ENCODE assay signal across 26 cellular contexts in genomic region chr4:95059630-95060029, GRCh38.
A peak's percentile ranks its signal among the peaks of the same experiment; 100 is the strongest.
DNase-seq lines count a peak whose midpoint lies in the region; ATAC-seq and TF ChIP-seq lines count a peak whose summit lies in the region.
"Had no signal": no experiment of that assay in that cellular context is flagged by ENCODE, and none has a peak within 500 bp of the region (broad histone marks: within the 10 kb centered on the region; RNA-seq: fewer than 3 reads in every experiment).

No MANE protein-coding gene starts in this region.

- H3K4me3 Mint-ChIP-seq in nephron: no peak overlapping the region
- no peak overlapping the region for H3K4me3 Mint-ChIP-seq in activated naive CD8-positive, alpha-beta T cell treated with anti-CD3 and anti-CD28 coated beads for 36 hours
- H3K4me3 Mint-ChIP-seq: activated naive CD4-positive, alpha-beta T cell treated with anti-CD3 and anti-CD28 coated beads, Interleukin-2, amount 50 U/mL, for 24 hours; CD14-positive monocyte; stimulated activated naive CD8-positive, alpha-beta T cell treated with anti-CD3 and anti-CD28 coated beads, Interleukin-15, amount 100 ng/mL, for 72 hours; type B pancreatic cell had no signal

- peaks cover 4% of the 10 kb centered on the region for H3K36me3 Mint-ChIP-seq in nephron (ENCODE audit: low read depth)
- H3K36me3 Mint-ChIP-seq in activated naive CD8-positive, alpha-beta T cell treated with anti-CD3 and anti-CD28 coated beads for 36 hours: no peaks in the 10 kb centered on the region
- H3K36me3 Mint-ChIP-seq: activated naive CD4-positive, alpha-beta T cell treated with anti-CD3 and anti-CD28 coated beads, Interleukin-2, amount 50 U/mL, for 24 hours; CD14-positive monocyte; IgD-negative memory B cell; type B pancreatic cell had no signal

- intact Hi-C loops in posterior vena cava (cut with DNase I): no loop called here

- peak; percentile 59 for DNase-seq in AG10803 (ENCODE audit: low read depth)
- peak; percentile 4 for DNase-seq in RPMI8226
- DNase-seq in choroid plexus epithelial cell (ENCODE audit: low read depth): peak; percentile 37
- no peak for DNase-seq in posterior vena cava (ENCODE audit: low spot score)
- DNase-seq in COR-L47 (lab: John Stamatoyannopoulos, UW): no peak
- DNase-seq in activated naive CD8-positive, alpha-beta T cell treated with anti-CD3 and anti-CD28 coated beads for 36 hours: no peak
- DNase-seq: activated CD4-positive, alpha-beta T cell treated with anti-CD3 and anti-CD28 coated beads, Interleukin-2, amount 50 U/mL, for 1 hour; body of pancreas; dermis blood vessel endothelial cell; foreskin melanocyte; H7; hypothalamus; islet precursor cell; MG63; NCI-H1436; NCI-H524 treated with DMSO at 0.1 percent for 48 hours; occipital lobe; stimulated activated naive CD8-positive, alpha-beta T cell treated with anti-CD3 and anti-CD28 coated beads, Interleukin-15, amount 100 ng/mL, for 72 hours; WERI-Rb-1 had no signal

- H3K27ac Mint-ChIP-seq in nephron: peak overlapping the region; percentile 46 to 86 (median 55)
- H3K27ac Mint-ChIP-seq in activated naive CD8-positive, alpha-beta T cell treated with anti-CD3 and anti-CD28 coated beads for 36 hours: no peak overlapping the region
- H3K27ac Mint-ChIP-seq: activated naive CD4-positive, alpha-beta T cell treated with anti-CD3 and anti-CD28 coated beads, Interleukin-2, amount 50 U/mL, for 24 hours; CD14-positive monocyte; IgD-negative memory B cell; stimulated activated naive CD8-positive, alpha-beta T cell treated with anti-CD3 and anti-CD28 coated beads, Interleukin-15, amount 100 ng/mL, for 72 hours; type B pancreatic cell had no signal

- no peaks in the 10 kb centered on the region for H3K27me3 Mint-ChIP-seq in nephron (ENCODE audit: low read depth)
- no peaks in the 10 kb centered on the region for H3K27me3 Mint-ChIP-seq in activated naive CD8-positive, alpha-beta T cell treated with anti-CD3 and anti-CD28 coated beads for 36 hours
- H3K27me3 Mint-ChIP-seq: activated naive CD4-positive, alpha-beta T cell treated with anti-CD3 and anti-CD28 coated beads, Interleukin-2, amount 50 U/mL, for 24 hours; IgD-negative memory B cell; stimulated activated naive CD8-positive, alpha-beta T cell treated with anti-CD3 and anti-CD28 coated beads, Interleukin-15, amount 100 ng/mL, for 72 hours; type B pancreatic cell had no signal

- peaks cover 31% of the 10 kb centered on the region for H3K4me1 Mint-ChIP-seq in nephron
- no peaks in the 10 kb centered on the region for H3K4me1 Mint-ChIP-seq in activated naive CD8-positive, alpha-beta T cell treated with anti-CD3 and anti-CD28 coated beads for 36 hours
- H3K4me1 Mint-ChIP-seq: activated naive CD4-positive, alpha-beta T cell treated with anti-CD3 and anti-CD28 coated beads, Interleukin-2, amount 50 U/mL, for 24 hours; IgD-negative memory B cell; stimulated activated naive CD8-positive, alpha-beta T cell treated with anti-CD3 and anti-CD28 coated beads, Interleukin-15, amount 100 ng/mL, for 72 hours had no signal

- ATAC-seq in HG03565 (IDR thresholded peaks at IDR 0.05; ENCODE audit: unreplicated experiment): no peak
- ATAC-seq: body of pancreas; stimulated activated naive CD8-positive, alpha-beta T cell treated with anti-CD3 and anti-CD28 coated beads, Interleukin-15, amount 100 ng/mL, for 72 hours had no signal

- H3K4me3 ChIP-seq in AG10803 (ENCODE audit: low read length): no peak overlapping the region
- H3K4me3 ChIP-seq in choroid plexus epithelial cell (ENCODE audit: low read depth, low read length): no peak overlapping the region
- H3K4me3 ChIP-seq: body of pancreas, MG63, right atrium auricular region had no signal

- TF ChIP-seq CTCF in AG10803 (conservative IDR thresholded peaks at IDR 0.05; ENCODE audit: low read length): no peak
- TF ChIP-seq CTCF in choroid plexus epithelial cell (conservative IDR thresholded peaks at IDR 0.05; ENCODE audit: low read depth, low read length): no peak
- TF ChIP-seq CTCF in nephron (IDR thresholded peaks at IDR 0.05; ENCODE audit: unreplicated experiment in 3 of 3): no peak

- no peaks in the 10 kb centered on the region for H3K9me3 Mint-ChIP-seq in nephron
- H3K9me3 Mint-ChIP-seq in activated naive CD8-positive, alpha-beta T cell treated with anti-CD3 and anti-CD28 coated beads for 36 hours: no peaks in the 10 kb centered on the region
- H3K9me3 Mint-ChIP-seq: activated naive CD4-positive, alpha-beta T cell treated with anti-CD3 and anti-CD28 coated beads, Interleukin-2, amount 50 U/mL, for 24 hours; IgD-negative memory B cell; stimulated activated naive CD8-positive, alpha-beta T cell treated with anti-CD3 and anti-CD28 coated beads, Interleukin-15, amount 100 ng/mL, for 72 hours; type B pancreatic cell had no signal

Comparison
In these comparisons a context has a peak if more than half of its experiments do, and no peak if none do; other contexts are left out.
1. DNase-seq: peak in AG10803 (single experiment), RPMI8226 (single experiment) and choroid plexus epithelial cell (single experiment); none in posterior vena cava (single experiment), COR-L47 (single experiment) and activated naive CD8-positive, alpha-beta T cell treated with anti-CD3 and anti-CD28 coated beads for 36 hours (single experiment).